ENCODE assay signal across 20 cellular contexts in the genomic region with DNA sequence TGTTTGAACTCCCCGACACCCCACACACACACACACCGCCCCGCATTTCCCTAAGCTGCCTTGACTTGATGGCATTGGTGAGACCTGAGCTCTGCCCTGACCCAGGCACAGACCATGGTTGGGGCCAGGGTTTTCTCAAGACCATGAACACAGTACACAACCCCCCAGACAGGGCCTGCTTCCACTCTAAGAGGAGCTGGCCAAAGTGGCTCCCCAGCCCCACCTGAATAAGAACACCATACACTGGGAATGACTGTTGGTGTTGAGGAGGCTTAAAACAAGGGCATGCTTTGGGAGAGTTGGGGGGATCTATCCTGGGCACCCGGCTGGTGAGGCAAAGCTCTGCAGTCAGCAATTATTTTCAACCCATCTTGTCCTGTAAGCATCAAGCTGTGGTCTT.
DNase-seq lines count a peak whose midpoint lies in the region; ATAC-seq and TF ChIP-seq lines count a peak whose summit lies in the region.
"Had no signal": no experiment of that assay in that cellular context is flagged by ENCODE, and none has a peak within 500 bp of the region (broad histone marks: within the 10 kb centered on the region; RNA-seq: fewer than 3 reads in every experiment).

No MANE protein-coding gene starts in this region.

- H3K4me2 ChIP-seq in H9 (ENCODE audit: insufficient read depth, insufficient read length, low read length), result no peak overlapping the region
- H3K4me2 ChIP-seq in neural progenitor cell, result no peak overlapping the region
- H3K4me2 ChIP-seq: BLaER1 had no signal

- no peak overlapping the region for H2AK5ac ChIP-seq in H9 (ENCODE audit: insufficient read length, low read length)

- no peak overlapping the region for H2BK120ac ChIP-seq in H9 (ENCODE audit: low read depth, low read length, poor library complexity, severe bottlenecking)

- H3K79me2 ChIP-seq in H9 (ENCODE audit: insufficient read depth, low read length), result no peaks in the 10 kb centered on the region
- H3K79me2 ChIP-seq in neural progenitor cell (ENCODE audit: low read depth), result no peaks in the 10 kb centered on the region

- H3K9me3 Mint-ChIP-seq in H9, result no peaks in the 10 kb centered on the region
- no peaks in the 10 kb centered on the region for H3K9me3 Mint-ChIP-seq in neural progenitor cell
- H3K9me3 Mint-ChIP-seq: CD4-positive, CD25-positive, alpha-beta regulatory T cell; CD8-positive, alpha-beta T cell had no signal

- no peak overlapping the region for H4K8ac ChIP-seq in H9 (replicated peaks; ENCODE audit: insufficient read length, low read depth, low read length)

- H3K4me3 Mint-ChIP-seq in H9 (no peak overlapping the region), neural progenitor cell (no peak overlapping the region)
- H3K4me3 Mint-ChIP-seq: B cell; CD4-positive, CD25-positive, alpha-beta regulatory T cell; CD8-positive, alpha-beta T cell had no signal

- H3K4me1 Mint-ChIP-seq in H9 (no peaks in the 10 kb centered on the region; a peak in 1 of 4 replicates), neural progenitor cell (peaks cover 38% of the 10 kb centered on the region)

- no peak overlapping the region for H2BK20ac ChIP-seq in H9 (ENCODE audit: low read depth, low read length, poor library complexity, severe bottlenecking)

- H3K27me3 ChIP-seq in H9 (ENCODE audit: insufficient read depth, low read length) (no peaks in the 10 kb centered on the region), esophagus muscularis mucosa (no peaks in the 10 kb centered on the region), neural progenitor cell (no peaks in the 10 kb centered on the region)
- H3K27me3 ChIP-seq: BLaER1 had no signal

- no peak overlapping the region for H3K9ac ChIP-seq in H9 (ENCODE audit: extremely low read depth, insufficient read length, low read length)
- no peak overlapping the region for H3K9ac ChIP-seq in neural progenitor cell
- H3K9ac ChIP-seq: BLaER1 had no signal

- H2AFZ ChIP-seq in H9 (ENCODE audit: low read length) (no peak overlapping the region), neural progenitor cell (replicated peaks) (no peak overlapping the region)

- no peak overlapping the region for H3T11ph ChIP-seq in H9 (ENCODE audit: low read length)

- H3K23me2 ChIP-seq in H9 (ENCODE audit: insufficient read length, low read depth, low read length, poor library complexity, severe bottlenecking), result no peaks in the 10 kb centered on the region

- no peak overlapping the region for H3K18ac ChIP-seq in H9 (ENCODE audit: insufficient read length, low read depth, low read length)

- WGBS in H9 (ENCODE audit: extremely low coverage, insufficient read length, low lambda C conversion rate), result no CpG with 5 or more reads among the region's 4 CpGs
- WGBS in esophagus muscularis mucosa, result 86% methylated on average over 4 of the region's 4 CpGs

- no peak overlapping the region for H3K56ac ChIP-seq in H9 (ENCODE audit: insufficient read length, low read depth, low read length)

- H3K9me3 ChIP-seq in H9 (ENCODE audit: control insufficient read depth, low read depth, low read length) (no peaks in the 10 kb centered on the region), esophagus muscularis mucosa (no peaks in the 10 kb centered on the region), neural progenitor cell (ENCODE audit: low read depth) (no peaks in the 10 kb centered on the region)
- H3K9me3 ChIP-seq: BLaER1, Caco-2 had no signal

- TF ChIP-seq CTCF in H9 (conservative IDR thresholded peaks at IDR 0.05) (no peak), esophagus muscularis mucosa (IDR thresholded peaks at IDR 0.05) (no peak), neural progenitor cell (IDR thresholded peaks at IDR 0.05) (no peak)

- H3K4me1 ChIP-seq in H9 (ENCODE audit: insufficient read depth, low read length) (no peaks in the 10 kb centered on the region), esophagus muscularis mucosa (peaks cover 0 to 5% (median 0%) of the 10 kb centered on the region in 4 donors), neural progenitor cell (peaks cover 18% of the 10 kb centered on the region)
- H3K4me1 ChIP-seq: Caco-2 had no signal

- H2BK5ac ChIP-seq in H9 (ENCODE audit: insufficient read length, low read length), result no peak overlapping the region

- peak; percentile 10 for DNase-seq in H9
- DNase-seq in esophagus muscularis mucosa (ENCODE audit: extremely low spot score), result peak; percentile 91
- DNase-seq in neural progenitor cell (ENCODE audit: low spot score), result no peak
- DNase-seq in ureter (ENCODE audit: low spot score), result peak; percentile 34
- no peak for DNase-seq in DMS153 treated with DMSO at 0.1 percent for 48 hours (lab: John Stamatoyannopoulos, UW; ENCODE audit: unreplicated experiment)
- DNase-seq in germinal center (ENCODE audit: low spot score), result no peak
- DNase-seq: Caco-2; CD4-positive, CD25-positive, alpha-beta regulatory T cell; CD8-positive, alpha-beta T cell; DMS153; DMS79; EL; GDM1; GOT3; HCEC 1CT had no signal

- H3K23ac ChIP-seq in H9 (ENCODE audit: insufficient read length, low read depth, low read length), result no peak overlapping the region

- no peak for TF ChIP-seq POLR2A in esophagus muscularis mucosa (IDR thresholded peaks at IDR 0.05; ENCODE audit: low read depth)

- H3K4me3 ChIP-seq in esophagus muscularis mucosa (no peak overlapping the region), neural progenitor cell (no peak overlapping the region)
- H3K4me3 ChIP-seq: BLaER1 had no signal

- H3K79me1 ChIP-seq in H9 (ENCODE audit: insufficient read depth, low read depth, low read length, poor library complexity, severe bottlenecking), result no peaks in the 10 kb centered on the region

- H3K27ac ChIP-seq in H9 (ENCODE audit: insufficient read length, low read depth, low read length), result no peak overlapping the region
- H3K27ac ChIP-seq in esophagus muscularis mucosa (replicated peaks in 1 of 4), result no peak overlapping the region
- H3K27ac ChIP-seq in neural progenitor cell, result no peak overlapping the region
- H3K27ac ChIP-seq: 22Rv1, BLaER1, C4-2B had no signal

- H2BK15ac ChIP-seq in H9 (ENCODE audit: low read depth, low read length), result no peak overlapping the region

- H4K5ac ChIP-seq in H9 (ENCODE audit: insufficient read length, low read depth, low read length), result no peak overlapping the region

- no peak overlapping the region for H3K4ac ChIP-seq in H9 (ENCODE audit: low read depth, low read length)

- H3F3A ChIP-seq in neural progenitor cell (ENCODE audit: low read depth), result peaks cover 13% of the 10 kb centered on the region

- intact Hi-C loops in esophagus muscularis mucosa (cut with DNase I), result no loop called here

- no peaks in the 10 kb centered on the region for H3K36me3 Mint-ChIP-seq in H9 (ENCODE audit: insufficient read depth in 1 of 3, low read depth in 3 of 3)
- H3K36me3 Mint-ChIP-seq in neural progenitor cell, result no peaks in the 10 kb centered on the region
- H3K36me3 Mint-ChIP-seq: CD4-positive, CD25-positive, alpha-beta regulatory T cell; CD8-positive, alpha-beta T cell had no signal

- H4K20me1 ChIP-seq in H9 (ENCODE audit: control insufficient read depth, insufficient read depth, insufficient read length), result no peaks in the 10 kb centered on the region
- no peaks in the 10 kb centered on the region for H4K20me1 ChIP-seq in neural progenitor cell (ENCODE audit: low read depth)
- H4K20me1 ChIP-seq: BLaER1 had no signal

- peaks cover 23% of the 10 kb centered on the region for H3K27me3 Mint-ChIP-seq in H9 (ENCODE audit: low read depth)
- peaks cover 14% of the 10 kb centered on the region for H3K27me3 Mint-ChIP-seq in neural progenitor cell (ENCODE audit: insufficient read depth, low read depth)

- H3K36me3 ChIP-seq in esophagus muscularis mucosa (no peaks in the 10 kb centered on the region), neural progenitor cell (no peaks in the 10 kb centered on the region)
- H3K36me3 ChIP-seq: BLaER1 had no signal

- H3K27ac Mint-ChIP-seq in H9 (no peak overlapping the region), neural progenitor cell (peak overlapping the region; percentile 74)
- H3K27ac Mint-ChIP-seq: B cell; CD4-positive, CD25-positive, alpha-beta regulatory T cell; CD8-positive, alpha-beta T cell had no signal

- no peak overlapping the region for H4K91ac ChIP-seq in H9 (ENCODE audit: insufficient read length, low read depth, low read length)

- no peak overlapping the region for H2BK12ac ChIP-seq in H9 (ENCODE audit: insufficient read length, low read depth, low read length)

- no peak for TF ChIP-seq EP300 in esophagus muscularis mucosa (IDR thresholded peaks at IDR 0.05)

- H3K14ac ChIP-seq in H9 (ENCODE audit: insufficient read depth, low read length), result no peak overlapping the region

- ATAC-seq in HG02981 (IDR thresholded peaks at IDR 0.05; ENCODE audit: unreplicated experiment), result no peak
- ATAC-seq: CD8-positive, alpha-beta T cell had no signal

Comparison
In these comparisons a context has a peak if more than half of its experiments do, and no peak if none do; other contexts are left out.
1. DNase-seq: peak in H9 (single experiment), esophagus muscularis mucosa (single experiment) and ureter (single experiment); none in neural progenitor cell (single experiment), DMS153 treated with DMSO at 0.1 percent for 48 hours (single experiment) and germinal center (single experiment).